Comparison of ENCODE assay signal across 24 cellular contexts in the genomic region with DNA sequence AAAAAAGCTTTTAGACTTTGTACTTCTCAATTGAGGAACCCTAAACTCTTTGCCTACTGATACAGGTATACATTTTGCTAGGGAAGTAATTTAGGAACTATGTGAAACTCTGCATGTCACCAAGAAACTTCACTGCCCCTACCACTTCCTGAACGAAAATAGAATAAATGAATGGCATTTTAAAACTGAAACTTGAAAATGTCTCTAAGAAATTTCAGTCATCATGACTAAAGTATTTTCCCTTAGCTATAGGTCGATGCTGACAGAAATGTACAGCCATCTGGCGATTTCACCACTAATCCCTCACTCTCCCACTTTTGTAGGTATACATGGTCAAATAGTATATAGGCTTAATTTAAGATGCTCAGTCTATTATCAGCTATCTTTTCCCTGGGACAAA.
DNase-seq lines count a peak whose midpoint lies in the region; ATAC-seq lines count a peak whose summit lies in the region.
"Had no signal": no experiment of that assay in that cellular context is flagged by ENCODE, and none has a peak within 500 bp of the region (broad histone marks: within the 10 kb centered on the region; RNA-seq: fewer than 3 reads in every experiment).

No MANE protein-coding gene starts in this region.

- no peak overlapping the region for H3K4me3 ChIP-seq in BLaER1
- H3K4me3 ChIP-seq: A549, hepatocyte, left ventricle myocardium inferior, suprapubic skin, vagina had no signal

- no peak overlapping the region for H3K27ac Mint-ChIP-seq in stimulated activated naive CD8-positive, alpha-beta T cell treated with anti-CD3 and anti-CD28 coated beads, Interleukin-15, amount 100 ng/mL, for 72 hours
- H3K27ac Mint-ChIP-seq: activated naive CD8-positive, alpha-beta T cell; activated T-helper 1 cell treated with anti-CD3 and anti-CD28 coated beads, Interleukin-12 subunit alpha, Interleukin-12 subunit beta, Interleukin-2, Interleukin-4 antibody, amounts not matched to agents 30 ng/mL and 10 ng/mL and 1 ng/mL, durations not matched to agents 14 hours and 24 hours and 36 hours; nephron progenitor cell had no signal

- no peaks in the 10 kb centered on the region for H3K36me3 ChIP-seq in BLaER1
- H3K36me3 ChIP-seq: left ventricle myocardium inferior, suprapubic skin, vagina had no signal

- H3K4me1 Mint-ChIP-seq in stimulated activated naive CD8-positive, alpha-beta T cell treated with anti-CD3 and anti-CD28 coated beads, Interleukin-15, amount 100 ng/mL, for 72 hours = peaks cover 6% of the 10 kb centered on the region
- H3K4me1 Mint-ChIP-seq: nephron progenitor cell had no signal

- no peaks in the 10 kb centered on the region for H3K9me3 ChIP-seq in BLaER1
- H3K9me3 ChIP-seq: left ventricle myocardium inferior, suprapubic skin, vagina had no signal

- no peak overlapping the region for H3K4me3 Mint-ChIP-seq in stimulated activated naive CD8-positive, alpha-beta T cell treated with anti-CD3 and anti-CD28 coated beads, Interleukin-15, amount 100 ng/mL, for 72 hours
- H3K4me3 Mint-ChIP-seq: activated naive CD8-positive, alpha-beta T cell; activated T-helper 1 cell treated with anti-CD3 and anti-CD28 coated beads, Interleukin-12 subunit alpha, Interleukin-12 subunit beta, Interleukin-2, Interleukin-4 antibody, amounts not matched to agents 30 ng/mL and 10 ng/mL and 1 ng/mL, durations not matched to agents 14 hours and 24 hours and 36 hours; nephron progenitor cell had no signal

- no peaks in the 10 kb centered on the region for H4K20me1 ChIP-seq in BLaER1

- H3K4me2 ChIP-seq in BLaER1 = peak overlapping the region; percentile 28
- H3K4me2 ChIP-seq: A549, hepatocyte had no signal

- no peaks in the 10 kb centered on the region for H3K27me3 Mint-ChIP-seq in stimulated activated naive CD8-positive, alpha-beta T cell treated with anti-CD3 and anti-CD28 coated beads, Interleukin-15, amount 100 ng/mL, for 72 hours
- H3K27me3 Mint-ChIP-seq: activated naive CD8-positive, alpha-beta T cell had no signal

- DNase-seq in NOMO-1 treated with DMSO at 0.1 percent for 48 hours (lab: John Stamatoyannopoulos, UW; ENCODE audit: unreplicated experiment) = peak; percentile 82
- DNase-seq in DMS153 (lab: John Stamatoyannopoulos, UW) = no peak
- DNase-seq in stimulated activated naive CD8-positive, alpha-beta T cell treated with anti-CD3 and anti-CD28 coated beads, Interleukin-15, amount 100 ng/mL, for 72 hours = no peak
- DNase-seq in NCI-H774 (lab: John Stamatoyannopoulos, UW) = no peak
- DNase-seq: C1 segment of cervical spinal cord; Calu3; cerebellar nuclear complex; foreskin fibroblast; left ventricle myocardium inferior; nephron progenitor cell; NK-92 treated with Interleukin-12 subunit alpha and Interleukin-12 subunit beta, amount 100 ng/mL, for 24 hours; stimulated activated CD4-positive, alpha-beta T cell treated with anti-CD3 and anti-CD28 coated beads, Interleukin-15, amount 100 ng/mL, for 24 hours had no signal

- no peak overlapping the region for H3K27ac ChIP-seq in BLaER1
- H3K27ac ChIP-seq: A549, epithelial cell of prostate, hepatocyte, left ventricle myocardium inferior, suprapubic skin, vagina had no signal

- no peaks in the 10 kb centered on the region for H3K27me3 ChIP-seq in BLaER1
- H3K27me3 ChIP-seq: hepatocyte, suprapubic skin, vagina had no signal

- ATAC-seq in GM19035 (IDR thresholded peaks at IDR 0.05; ENCODE audit: unreplicated experiment) (peak; percentile 67), HG02798 (IDR thresholded peaks at IDR 0.05; ENCODE audit: poor library complexity, unreplicated experiment) (peak; percentile 48), GM18861 (IDR thresholded peaks at IDR 0.05; ENCODE audit: unreplicated experiment) (no peak)
- no peak for ATAC-seq in stimulated activated naive CD8-positive, alpha-beta T cell treated with anti-CD3 and anti-CD28 coated beads, Interleukin-15, amount 100 ng/mL, for 72 hours
- ATAC-seq: A549, sciatic nerve had no signal

- H3K9me3 Mint-ChIP-seq in stimulated activated naive CD8-positive, alpha-beta T cell treated with anti-CD3 and anti-CD28 coated beads, Interleukin-15, amount 100 ng/mL, for 72 hours = peaks cover 0 to 13% of the 10 kb centered on the region in 2 donors
- H3K9me3 Mint-ChIP-seq: activated T-helper 1 cell treated with anti-CD3 and anti-CD28 coated beads, Interleukin-12 subunit alpha, Interleukin-12 subunit beta, Interleukin-2, Interleukin-4 antibody, amounts not matched to agents 30 ng/mL and 10 ng/mL and 1 ng/mL, durations not matched to agents 14 hours and 24 hours and 36 hours; nephron progenitor cell had no signal

- peaks cover 12% of the 10 kb centered on the region for H3K4me1 ChIP-seq in BLaER1
- H3K4me1 ChIP-seq: A549, left ventricle myocardium inferior, suprapubic skin, vagina had no signal

- H3K9ac ChIP-seq in BLaER1 = no peak overlapping the region

Comparison
In these comparisons a context has a peak if more than half of its experiments do, and no peak if none do; other contexts are left out.
1. ATAC-seq: peak in GM19035 (single experiment) and HG02798 (single experiment); none in GM18861 (single experiment) and stimulated activated naive CD8-positive, alpha-beta T cell treated with anti-CD3 and anti-CD28 coated beads, Interleukin-15, amount 100 ng/mL, for 72 hours (single experiment).